Comparison of ENCODE assay signal across 9 cellular contexts in genomic region chr22:20156611-20157415, GRCh38. TPM values are rescaled to one million over a fixed set of nuclear protein-coding genes. Genes with fewer than 3 reads are reported as not detected.
A peak's percentile ranks its signal among the peaks of the same experiment; 100 is the strongest.
DNase-seq lines count a peak whose midpoint lies in the region; ATAC-seq lines count a peak whose summit lies in the region.
"Had no signal": no experiment of that assay in that cellular context is flagged by ENCODE, and none has a peak within 500 bp of the region (broad histone marks: within the 10 kb centered on the region; RNA-seq: fewer than 3 reads in every experiment).

No MANE protein-coding gene starts in this region.

- no peak overlapping the region for H3K4me3 Mint-ChIP-seq in central memory CD8-positive, alpha-beta T cell
- H3K4me3 Mint-ChIP-seq: stimulated activated naive CD8-positive, alpha-beta T cell treated with anti-CD3 and anti-CD28 coated beads, Interleukin-15, Interleukin-2, amounts not matched to agents 100 ng/mL and 50 ng/mL, for 24 hours had no signal

- peaks cover 1% of the 10 kb centered on the region for H3K36me3 Mint-ChIP-seq in central memory CD8-positive, alpha-beta T cell (ENCODE audit: insufficient read depth)

- intact Hi-C loops in left colon (cut with DNase I, micrococcal nuclease): loop anchor here (5.0 kb wide), 3 partner anchors 110 to 130 kb away; partner anchors contain the start of gene RTN4R (in 1 of the 2)

- peak; percentile 83 for ATAC-seq in central memory CD8-positive, alpha-beta T cell (replicated peaks; ENCODE audit: extremely low read depth, poor library complexity, severe bottlenecking)
- peak; percentile 66 for ATAC-seq in left colon
- ATAC-seq in GM18867 (IDR thresholded peaks at IDR 0.05; ENCODE audit: unreplicated experiment): no peak

- peak; percentile 45 for DNase-seq in NCI-H510A treated with DMSO at 0.1 percent for 48 hours (lab: John Stamatoyannopoulos, UW)
- DNase-seq in NCI-H510A (lab: John Stamatoyannopoulos, UW): no peak
- DNase-seq in NCI-H2227 (lab: John Stamatoyannopoulos, UW; ENCODE audit: unreplicated experiment): peak; percentile 90
- peak; percentile 85 to 92 for DNase-seq in activated CD4-positive, alpha-beta T cell treated with anti-CD3 and anti-CD28 coated beads for 24 hours (ENCODE audit: low read depth in 2 of 2)
- DNase-seq in central memory CD8-positive, alpha-beta T cell (ENCODE audit: low spot score in 2 of 2): peak; percentile 82 to 96
- DNase-seq in left colon: peak; percentile 51 to 90
- peak; percentile 77 for DNase-seq in stimulated activated CD4-positive, alpha-beta T cell treated with anti-CD3 and anti-CD28 coated beads, Interleukin-2, amount 100 ng/mL, for 4 hours (ENCODE audit: low read depth)

- peaks cover 9% of the 10 kb centered on the region for H3K27me3 Mint-ChIP-seq in central memory CD8-positive, alpha-beta T cell
- H3K27me3 Mint-ChIP-seq: stimulated activated naive CD8-positive, alpha-beta T cell treated with anti-CD3 and anti-CD28 coated beads, Interleukin-15, Interleukin-2, amounts not matched to agents 100 ng/mL and 50 ng/mL, for 24 hours had no signal

- peaks cover 6% of the 10 kb centered on the region for H3K4me1 Mint-ChIP-seq in central memory CD8-positive, alpha-beta T cell

- no peaks in the 10 kb centered on the region for H3K9me3 Mint-ChIP-seq in central memory CD8-positive, alpha-beta T cell
- H3K9me3 Mint-ChIP-seq: stimulated activated naive CD8-positive, alpha-beta T cell treated with anti-CD3 and anti-CD28 coated beads, Interleukin-15, Interleukin-2, amounts not matched to agents 100 ng/mL and 50 ng/mL, for 24 hours had no signal

- H3K27ac Mint-ChIP-seq in central memory CD8-positive, alpha-beta T cell (ENCODE audit: low read depth): no peak overlapping the region
- H3K27ac Mint-ChIP-seq: stimulated activated naive CD8-positive, alpha-beta T cell treated with anti-CD3 and anti-CD28 coated beads, Interleukin-15, Interleukin-2, amounts not matched to agents 100 ng/mL and 50 ng/mL, for 24 hours had no signal

RNA-seq across cellular contexts. Expression of gene CCDC188, which starts 6.0 kb away (rescaled TPM):
- 1 to 10 TPM in 1 of 2 donors, under 1 TPM in 1; 0.58 to 1.5 TPM for total RNA-seq in left colon

RNA-seq across cellular contexts. Expression of gene ZDHHC8, which starts 25.2 kb away (rescaled TPM):
- 10 to 100 TPM; 36.9 to 37.0 TPM for total RNA-seq in left colon

RNA-seq across cellular contexts. Expression of gene TRMT2A, which starts 39.8 kb away (rescaled TPM):
- total RNA-seq in left colon: 10 to 100 TPM; 33.3 to 36.4 TPM

RNA-seq across cellular contexts. Expression of gene RANBP1, which starts 40.9 kb away (rescaled TPM):
- total RNA-seq in left colon: 10 to 100 TPM; 57.2 to 80.3 TPM
